16 cellular contexts compared by ENCODE assay signal in the genomic region with DNA sequence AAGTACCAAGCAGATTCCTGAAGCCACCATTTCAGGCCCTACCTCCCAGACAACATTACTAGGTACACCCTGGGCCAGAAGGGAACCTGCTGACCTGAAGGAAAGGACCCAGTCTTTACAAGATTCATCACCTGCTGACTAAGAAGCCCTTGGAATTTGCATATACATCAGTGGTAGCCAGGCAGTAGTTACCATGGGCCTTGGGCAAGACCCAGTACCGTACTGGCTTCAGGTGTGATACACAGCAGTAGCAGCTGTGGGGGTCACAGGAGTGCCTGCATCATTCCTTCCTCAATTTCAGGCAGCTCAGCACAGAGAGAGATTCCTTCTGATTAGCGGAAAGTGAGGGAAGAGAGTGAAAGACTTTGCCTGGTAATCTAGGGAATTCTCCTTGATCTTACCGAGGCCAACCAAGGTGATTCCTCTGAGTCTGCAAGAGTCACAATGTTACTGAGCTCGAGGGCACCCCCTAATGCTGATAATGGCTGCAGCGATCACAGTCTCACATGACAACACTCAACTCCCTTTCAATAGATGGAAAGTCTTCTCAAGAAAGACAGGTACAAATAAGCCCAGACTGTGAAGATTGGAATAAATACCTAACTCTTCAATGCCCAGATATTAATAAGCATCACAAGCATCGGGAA.
"Had no signal": no experiment of that assay in that cellular context is flagged by ENCODE, and none has a peak within 500 bp of the region (broad histone marks: within the 10 kb centered on the region; RNA-seq: fewer than 3 reads in every experiment).

No MANE protein-coding gene starts in this region.

- FAIRE-seq: colon had no signal

- H3K4me3 Mint-ChIP-seq: activated CD4-positive, alpha-beta memory T cell treated with anti-CD3 and anti-CD28 coated beads for 36 hours; activated naive CD8-positive, alpha-beta T cell treated with anti-CD3 and anti-CD28 coated beads, Interleukin-2, amount 10 ng/mL, durations not matched to agents 7 days and 5 days; activated T-cell treated with anti-CD3 and anti-CD28 coated beads, Interleukin-2, amount 50 U/mL, for 72 hours; naive thymus-derived CD4-positive, alpha-beta T cell; stimulated activated memory B cell treated with anti-CD40 and anti-IgM and Interleukin-4, amounts not matched to agents 10 μg/mL and 1 μg/mL and 100 μg/mL, for 72 hours; T-helper 2 cell treated with Interferon-gamma antibody and Interleukin-4, amounts not matched to agents 5 μg/mL and 100 μg/mL, for 36 hours had no signal

- H3K36me3 ChIP-seq: breast epithelium, neutrophil, transverse colon had no signal

- H3K27me3 ChIP-seq: breast epithelium, transverse colon had no signal

- H3K27ac ChIP-seq: breast epithelium, epithelial cell of prostate, neutrophil, transverse colon had no signal

- H3K36me3 Mint-ChIP-seq: activated naive CD8-positive, alpha-beta T cell treated with anti-CD3 and anti-CD28 coated beads, Interleukin-2, amount 10 ng/mL, durations not matched to agents 7 days and 5 days; stimulated activated memory B cell treated with anti-CD40 and anti-IgM and Interleukin-4, amounts not matched to agents 10 μg/mL and 1 μg/mL and 100 μg/mL, for 72 hours had no signal

- H3K4me1 ChIP-seq: breast epithelium, transverse colon had no signal

- H3K27ac Mint-ChIP-seq: activated CD4-positive, alpha-beta memory T cell treated with anti-CD3 and anti-CD28 coated beads for 36 hours; activated naive CD8-positive, alpha-beta T cell treated with anti-CD3 and anti-CD28 coated beads, Interleukin-2, amount 10 ng/mL, durations not matched to agents 7 days and 5 days; activated T-cell treated with anti-CD3 and anti-CD28 coated beads, Interleukin-2, amount 50 U/mL, for 72 hours; naive thymus-derived CD4-positive, alpha-beta T cell; stimulated activated memory B cell treated with anti-CD40 and anti-IgM and Interleukin-4, amounts not matched to agents 10 μg/mL and 1 μg/mL and 100 μg/mL, for 72 hours; T-helper 2 cell treated with Interferon-gamma antibody and Interleukin-4, amounts not matched to agents 5 μg/mL and 100 μg/mL, for 36 hours had no signal

- ATAC-seq: activated T-cell treated with anti-CD3 and anti-CD28 coated beads, Interleukin-2, amount 50 U/mL, for 72 hours; left colon; naive thymus-derived CD4-positive, alpha-beta T cell; right cardiac atrium; stimulated activated memory B cell treated with anti-CD40 and anti-IgM and Interleukin-4, amounts not matched to agents 10 μg/mL and 1 μg/mL and 100 μg/mL, for 72 hours had no signal

- H3K9me3 ChIP-seq: breast epithelium, neutrophil, transverse colon had no signal

- DNase-seq: activated CD4-positive, alpha-beta memory T cell treated with anti-CD3 and anti-CD28 coated beads for 36 hours; activated gamma-delta T cell treated with Interleukin-2 at 50 U/mL for 16 hours; activated naive CD8-positive, alpha-beta T cell treated with anti-CD3 and anti-CD28 coated beads, Interleukin-2, amount 10 ng/mL, durations not matched to agents 7 days and 5 days; activated T-cell treated with anti-CD3 and anti-CD28 coated beads, Interleukin-2, amount 50 U/mL, for 72 hours; aorta; left colon; naive thymus-derived CD4-positive, alpha-beta T cell; right cardiac atrium; transverse colon had no signal

- H3K4me1 Mint-ChIP-seq: activated naive CD8-positive, alpha-beta T cell treated with anti-CD3 and anti-CD28 coated beads, Interleukin-2, amount 10 ng/mL, durations not matched to agents 7 days and 5 days; naive thymus-derived CD4-positive, alpha-beta T cell; stimulated activated memory B cell treated with anti-CD40 and anti-IgM and Interleukin-4, amounts not matched to agents 10 μg/mL and 1 μg/mL and 100 μg/mL, for 72 hours had no signal

- H3K4me3 ChIP-seq: breast epithelium, lung, transverse colon had no signal
